In the genomic region with DNA sequence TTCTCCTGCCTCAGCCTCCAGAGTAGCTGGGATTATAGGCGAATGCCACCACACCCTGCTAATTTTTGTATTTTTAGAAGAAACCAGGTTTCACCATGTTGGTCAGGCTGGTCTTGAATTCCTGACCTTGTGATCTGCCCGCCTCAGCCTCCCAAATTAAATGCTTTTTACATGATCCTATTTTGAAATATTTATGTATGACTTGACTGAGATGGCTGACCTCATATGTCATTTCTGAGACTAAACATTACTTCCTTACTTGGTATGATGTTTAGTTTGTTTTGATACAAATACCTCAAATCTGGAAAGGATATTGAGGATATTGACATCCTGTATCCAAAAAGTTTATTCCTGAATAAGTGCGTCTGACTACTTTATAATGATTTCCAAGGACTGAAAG, we compare ENCODE assay signal across 16 cellular contexts. TPM values are rescaled to one million over a fixed set of nuclear protein-coding genes. Genes with fewer than 3 reads are reported as not detected.
DNase-seq lines count a peak whose midpoint lies in the region; ATAC-seq and TF ChIP-seq lines count a peak whose summit lies in the region.
"Had no signal": no experiment of that assay in that cellular context is flagged by ENCODE, and none has a peak within 500 bp of the region (broad histone marks: within the 10 kb centered on the region; RNA-seq: fewer than 3 reads in every experiment).

No MANE protein-coding gene starts in this region.

- H3K36me3 Mint-ChIP-seq in T-helper 17 cell (ENCODE audit: low read depth), result peaks cover 7% of the 10 kb centered on the region
- H3K36me3 Mint-ChIP-seq in activated CD8-positive, alpha-beta T cell treated with anti-CD3 and anti-CD28 coated beads for 36 hours (ENCODE audit: low read depth), result peaks cover 24% of the 10 kb centered on the region
- H3K36me3 Mint-ChIP-seq in nephron progenitor cell (ENCODE audit: low read depth), result peaks cover 32% of the 10 kb centered on the region

- peaks cover 57% of the 10 kb centered on the region for H3K4me1 ChIP-seq in BLaER1
- peaks cover 53 to 62% of the 10 kb centered on the region in 2 donors for H3K4me1 ChIP-seq in gastrocnemius medialis

- no peak overlapping the region for H3K4me3 ChIP-seq in BLaER1
- no peak overlapping the region for H3K4me3 ChIP-seq in fibroblast of pulmonary artery (replicated peaks; ENCODE audit: low read depth, low read length)
- H3K4me3 ChIP-seq in gastrocnemius medialis, result peak overlapping the region; percentile 33 to 49 (median 46)
- H3K4me3 ChIP-seq: GM23338 had no signal

- intact Hi-C loops in gastrocnemius medialis (cut with DNase I; ENCODE audit: low total_unique reads), result no loop called here
- intact Hi-C loops in activated CD8-positive, alpha-beta T cell treated with anti-CD3 and anti-CD28 coated beads for 36 hours (cut with micrococcal nuclease), result no loop called here

- H3K4me3 Mint-ChIP-seq in T-helper 17 cell (no peak overlapping the region), nephron progenitor cell (no peak overlapping the region)
- H3K4me3 Mint-ChIP-seq in activated CD8-positive, alpha-beta T cell treated with anti-CD3 and anti-CD28 coated beads for 36 hours, result no peak overlapping the region
- H3K4me3 Mint-ChIP-seq: activated CD4-positive, alpha-beta T cell treated with anti-CD3 and anti-CD28 coated beads, Interleukin-2, amount 10 ng/mL, durations not matched to agents 24 days and 14 days; activated T-cell treated with anti-CD3 and anti-CD28 coated beads, Interleukin-2, amount 50 U/mL, for 24 hours; dendritic cell treated with granulocyte-macrophage colony-stimulating factor and Interleukin-4, amounts not matched to agents 40 ng/mL and 50 ng/mL, for 4 days; GM23338 had no signal

- H3K27ac ChIP-seq in BLaER1 (no peak overlapping the region), gastrocnemius medialis (peak overlapping the region; percentile 78 to 91 (median 86))

- ATAC-seq in T-helper 17 cell (no peak), gastrocnemius medialis (no peak), HG03520 (IDR thresholded peaks at IDR 0.05; ENCODE audit: unreplicated experiment) (no peak)
- no peak for ATAC-seq in activated CD8-positive, alpha-beta T cell treated with anti-CD3 and anti-CD28 coated beads for 36 hours
- ATAC-seq: GM23338 had no signal

- H3K27ac Mint-ChIP-seq in T-helper 17 cell, result peak overlapping the region; percentile 19
- no peak overlapping the region for H3K27ac Mint-ChIP-seq in activated CD8-positive, alpha-beta T cell treated with anti-CD3 and anti-CD28 coated beads for 36 hours
- no peak overlapping the region for H3K27ac Mint-ChIP-seq in nephron progenitor cell
- H3K27ac Mint-ChIP-seq: activated CD4-positive, alpha-beta T cell treated with anti-CD3 and anti-CD28 coated beads, Interleukin-2, amount 10 ng/mL, durations not matched to agents 24 days and 14 days; activated T-cell treated with anti-CD3 and anti-CD28 coated beads, Interleukin-2, amount 50 U/mL, for 24 hours; dendritic cell treated with granulocyte-macrophage colony-stimulating factor and Interleukin-4, amounts not matched to agents 40 ng/mL and 50 ng/mL, for 4 days; GM23338 had no signal

- no peaks in the 10 kb centered on the region for H4K20me1 ChIP-seq in BLaER1

- H3K4me1 Mint-ChIP-seq in T-helper 17 cell (peaks cover 30% of the 10 kb centered on the region), nephron progenitor cell (peaks cover 23% of the 10 kb centered on the region)
- peaks cover 47% of the 10 kb centered on the region for H3K4me1 Mint-ChIP-seq in activated CD8-positive, alpha-beta T cell treated with anti-CD3 and anti-CD28 coated beads for 36 hours (ENCODE audit: low read depth)
- H3K4me1 Mint-ChIP-seq: GM23338 had no signal

- no peak for TF ChIP-seq POLR2A in gastrocnemius medialis (IDR thresholded peaks at IDR 0.05)

- H3K9me3 Mint-ChIP-seq in activated CD8-positive, alpha-beta T cell treated with anti-CD3 and anti-CD28 coated beads for 36 hours, result no peaks in the 10 kb centered on the region
- no peaks in the 10 kb centered on the region for H3K9me3 Mint-ChIP-seq in nephron progenitor cell
- H3K9me3 Mint-ChIP-seq: activated CD4-positive, alpha-beta T cell treated with anti-CD3 and anti-CD28 coated beads, Interleukin-2, amount 10 ng/mL, durations not matched to agents 24 days and 14 days; activated T-cell treated with anti-CD3 and anti-CD28 coated beads, Interleukin-2, amount 50 U/mL, for 24 hours; dendritic cell treated with granulocyte-macrophage colony-stimulating factor and Interleukin-4, amounts not matched to agents 40 ng/mL and 50 ng/mL, for 4 days; GM23338 had no signal

- POLR2A ChIA-PET in activated CD8-positive, alpha-beta T cell treated with anti-CD3 and anti-CD28 coated beads for 36 hours (lab: Charles Lee), result interaction anchor here (0.7 to 1.3 kb wide), 2 partner anchors 9 to 20 kb away, joined by 3 to 4 read pairs; no protein-coding TSS in a partner anchor

- H3K9ac ChIP-seq in BLaER1, result no peak overlapping the region

- TF ChIP-seq CTCF in fibroblast of pulmonary artery (IDR thresholded peaks at IDR 0.05; ENCODE audit: low read length, missing control alignments), result no peak
- TF ChIP-seq CTCF in gastrocnemius medialis (IDR thresholded peaks at IDR 0.05 in 4 of 5, conservative IDR thresholded peaks at IDR 0.05 in 1 of 5), result no peak
- TF ChIP-seq CTCF in activated CD8-positive, alpha-beta T cell treated with anti-CD3 and anti-CD28 coated beads for 36 hours (IDR thresholded peaks at IDR 0.05), result no peak
- no peak for TF ChIP-seq CTCF in nephron progenitor cell (IDR thresholded peaks at IDR 0.05)

- 0 out of 2 replicates have a peak overlapping the region, but pooled peaks have one; percentile 77 for H3K4me2 ChIP-seq in BLaER1
- H3K4me2 ChIP-seq: GM23338 had no signal

- CTCF ChIA-PET in activated CD8-positive, alpha-beta T cell treated with anti-CD3 and anti-CD28 coated beads for 36 hours (lab: Charles Lee), result interaction anchor here (0.9 to 2.1 kb wide), 6 partner anchors 29 to 164 kb away, joined by 3 to 10 read pairs (median 4); no protein-coding TSS in a partner anchor

- no peaks in the 10 kb centered on the region for H3K27me3 Mint-ChIP-seq in T-helper 17 cell
- no peaks in the 10 kb centered on the region for H3K27me3 Mint-ChIP-seq in activated CD8-positive, alpha-beta T cell treated with anti-CD3 and anti-CD28 coated beads for 36 hours
- peaks cover 5% of the 10 kb centered on the region for H3K27me3 Mint-ChIP-seq in nephron progenitor cell (ENCODE audit: low read depth, poor library complexity)
- H3K27me3 Mint-ChIP-seq: activated CD4-positive, alpha-beta T cell treated with anti-CD3 and anti-CD28 coated beads, Interleukin-2, amount 10 ng/mL, durations not matched to agents 24 days and 14 days; activated T-cell treated with anti-CD3 and anti-CD28 coated beads, Interleukin-2, amount 50 U/mL, for 24 hours had no signal

- H3K9me3 ChIP-seq in BLaER1, result no peaks in the 10 kb centered on the region
- no peaks in the 10 kb centered on the region for H3K9me3 ChIP-seq in T-helper 17 cell (ENCODE audit: control insufficient read depth, low read length, poor library complexity, severe bottlenecking)
- H3K9me3 ChIP-seq in gastrocnemius medialis, result no peaks in the 10 kb centered on the region

- H3K36me3 ChIP-seq in BLaER1 (peaks cover 61% of the 10 kb centered on the region), gastrocnemius medialis (peaks cover 0 to 36% of the 10 kb centered on the region in 2 donors)

- in situ Hi-C loops in gastrocnemius medialis (cut with MboI; ENCODE audit: low sequenced_read_pairs in 4 of 4), result no loop called here

- DNase-seq in T-helper 17 cell, result no peak
- peak; percentile 13 for DNase-seq in fibroblast of pulmonary artery (ENCODE audit: low read depth)
- no peak for DNase-seq in gastrocnemius medialis
- DNase-seq in RPMI8226, result no peak
- no peak for DNase-seq in activated CD8-positive, alpha-beta T cell treated with anti-CD3 and anti-CD28 coated beads for 36 hours
- no peak for DNase-seq in nephron progenitor cell
- DNase-seq: activated CD4-positive, alpha-beta T cell treated with anti-CD3 and anti-CD28 coated beads, Interleukin-2, amount 10 ng/mL, durations not matched to agents 24 days and 14 days; activated T-cell treated with anti-CD3 and anti-CD28 coated beads, Interleukin-2, amount 50 U/mL, for 24 hours; amniotic stem cell; NCI-H2081; NK-92 treated with Interleukin-12 subunit alpha and Interleukin-12 subunit beta, amount 100 ng/mL, for 24 hours; stimulated activated CD4-positive, alpha-beta T cell treated with anti-CD3 and anti-CD28 coated beads, Interleukin-2, amount 100 ng/mL, for 48 hours had no signal

- no peaks in the 10 kb centered on the region for H3K27me3 ChIP-seq in BLaER1
- H3K27me3 ChIP-seq in gastrocnemius medialis, result no peaks in the 10 kb centered on the region

RNA-seq across cellular contexts. Expression of a gene that starts 11.9 kb away (rescaled TPM):
- 100 to 1,000 TPM; 152 to 154 TPM for total RNA-seq in T-helper 17 cell
- 100 to 1,000 TPM; 104 to 237 (median 132) TPM for total RNA-seq in gastrocnemius medialis
- total RNA-seq in activated CD8-positive, alpha-beta T cell treated with anti-CD3 and anti-CD28 coated beads for 36 hours, result 10 to 100 TPM; 69.2 to 73.1 TPM

RNA-seq across cellular contexts. Expression of a gene that starts 25.7 kb away (rescaled TPM):
- total RNA-seq in T-helper 17 cell (not detected), gastrocnemius medialis (under 1 TPM in 2 of 4 donors, not detected in 2; 0.10 TPM)
- total RNA-seq in activated CD8-positive, alpha-beta T cell treated with anti-CD3 and anti-CD28 coated beads for 36 hours, result not detected
- total RNA-seq: activated CD4-positive, alpha-beta T cell treated with anti-CD3 and anti-CD28 coated beads, Interleukin-2, amount 10 ng/mL, durations not matched to agents 24 days and 14 days had no signal

RNA-seq across cellular contexts. Expression of a gene that starts 49.8 kb away (rescaled TPM):
- total RNA-seq in T-helper 17 cell (10 to 100 TPM; 17.3 to 25.7 TPM), gastrocnemius medialis (100 to 1,000 TPM; 229 to 482 (median 368) TPM)
- total RNA-seq in activated CD8-positive, alpha-beta T cell treated with anti-CD3 and anti-CD28 coated beads for 36 hours, result 100 to 1,000 TPM; 125 to 131 TPM

Comparison
In these comparisons a context has a peak if more than half of its experiments do, and no peak if none do; other contexts are left out.
1. H3K4me3 ChIP-seq: peak in gastrocnemius medialis (4 of 4); none in BLaER1 (single experiment) and fibroblast of pulmonary artery (single experiment).
2. RNA of a gene that starts 49.8 kb away (total RNA-seq): 229 to 482 TPM in gastrocnemius medialis and 125 to 131 TPM in activated CD8-positive, alpha-beta T cell treated with anti-CD3 and anti-CD28 coated beads for 36 hours; 17.3 to 25.7 TPM in T-helper 17 cell; every median in the first group is over 4 times any median in the second.